ENCODE assay signal across 31 cellular contexts in the genomic region with DNA sequence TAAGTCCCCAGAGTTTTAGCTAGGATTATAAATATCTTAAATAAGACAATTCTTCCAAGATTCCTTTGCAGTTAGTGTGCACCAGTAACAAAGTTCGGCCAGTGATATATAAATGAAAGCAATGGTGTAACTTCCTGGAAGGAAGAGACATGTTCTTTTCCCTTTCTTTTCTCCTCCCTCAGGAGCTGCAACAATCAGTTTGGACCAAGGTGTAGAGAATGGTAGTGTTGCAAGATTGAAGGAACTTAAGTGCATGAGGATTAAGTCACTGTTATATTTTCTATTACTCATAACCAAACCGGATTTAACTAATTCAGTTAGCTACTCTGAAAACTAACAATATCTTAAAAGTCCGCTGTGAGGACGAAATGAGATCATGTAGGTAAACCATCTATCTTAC.
DNase-seq lines count a peak whose midpoint lies in the region; ATAC-seq and TF ChIP-seq lines count a peak whose summit lies in the region.
"Had no signal": no experiment of that assay in that cellular context is flagged by ENCODE, and none has a peak within 500 bp of the region (broad histone marks: within the 10 kb centered on the region; RNA-seq: fewer than 3 reads in every experiment).

No MANE protein-coding gene starts in this region.

- H3K36me3 ChIP-seq in PC-3 (ENCODE audit: low read depth, low read length) (no peaks in the 10 kb centered on the region), mesenchymal stem cell (ENCODE audit: control insufficient read depth in 1 of 2, insufficient read depth in 2 of 2, low read depth in 1 of 2, low read length in 2 of 2) (no peaks in the 10 kb centered on the region)
- H3K36me3 ChIP-seq: BLaER1 treated with 17β-estradiol and CSF1 and Interleukin-3, amounts not matched to agents 10 nM and 100 nM; colonic mucosa; left lung; upper lobe of left lung had no signal

- no peaks in the 10 kb centered on the region for H3K79me1 ChIP-seq in mesenchymal stem cell (replicated peaks; ENCODE audit: low read length, poor library complexity, severe bottlenecking)

- H3K9ac ChIP-seq in PC-3 (ENCODE audit: low read length) (no peak overlapping the region), mesenchymal stem cell (ENCODE audit: low read length) (no peak overlapping the region)
- H3K9ac ChIP-seq: BLaER1 treated with 17β-estradiol and CSF1 and Interleukin-3, amounts not matched to agents 10 nM and 100 nM had no signal

- no TSS peak for BruUV-seq in PC-3 (replicated peaks; lab: Mats Ljungman, UMichigan)

- H3K9me2 ChIP-seq in PC-3 (replicated peaks; ENCODE audit: low read length) = no peaks in the 10 kb centered on the region

- peak; percentile 98 for ATAC-seq in PC-3
- no peak for ATAC-seq in GM21576 (IDR thresholded peaks at IDR 0.05; ENCODE audit: unreplicated experiment)
- no peak for ATAC-seq in GM18498 (IDR thresholded peaks at IDR 0.05; ENCODE audit: unreplicated experiment)
- ATAC-seq: GM12878; K562; left lung; naive thymus-derived CD4-positive, alpha-beta T cell; Panc1; stimulated activated effector memory CD8-positive, alpha-beta T cell treated with anti-CD3 and anti-CD28 coated beads, Interleukin-12 subunit alpha, Interleukin-12 subunit beta, amount 100 ng/mL, for 72 hours had no signal

- H2AK5ac ChIP-seq in mesenchymal stem cell (ENCODE audit: low read length, severe bottlenecking) = no peak overlapping the region

- H3K9me3 ChIP-seq in PC-3 (ENCODE audit: low read length) (no peaks in the 10 kb centered on the region), mesenchymal stem cell (ENCODE audit: control insufficient read depth, low read length) (no peaks in the 10 kb centered on the region)
- H3K9me3 ChIP-seq: Caco-2, colonic mucosa, left lung, upper lobe of left lung had no signal

- POLR2A ChIA-PET in PC-3 (lab: Charles Lee; ENCODE audit: unreplicated experiment) = no interaction called here

- H4K20me1 ChIP-seq in PC-3 (ENCODE audit: low read length) = no peaks in the 10 kb centered on the region
- H4K20me1 ChIP-seq: BLaER1 treated with 17β-estradiol and CSF1 and Interleukin-3, amounts not matched to agents 10 nM and 100 nM had no signal

- no peak overlapping the region for H2BK15ac ChIP-seq in mesenchymal stem cell (ENCODE audit: low read depth, poor library complexity, severe bottlenecking)

- peak overlapping the region; percentile 35 for H3K27ac ChIP-seq in PC-3 (ENCODE audit: low read length)
- no peak overlapping the region for H3K27ac ChIP-seq in mesenchymal stem cell (ENCODE audit: low read length, poor library complexity, severe bottlenecking)
- H3K27ac ChIP-seq: BLaER1 treated with 17β-estradiol and CSF1 and Interleukin-3, amounts not matched to agents 10 nM and 100 nM; colonic mucosa; hepatocyte; left lung; upper lobe of left lung had no signal

- H2AFZ ChIP-seq in PC-3 (ENCODE audit: low read length) = peak overlapping the region; percentile 27
- H2AFZ ChIP-seq in mesenchymal stem cell (ENCODE audit: low read depth, low read length) = no peak overlapping the region
- H2AFZ ChIP-seq: hepatocyte had no signal

- no peaks in the 10 kb centered on the region for H3F3A ChIP-seq in PC-3 (ENCODE audit: low read length, unreplicated experiment)

- no peak overlapping the region for H4K8ac ChIP-seq in mesenchymal stem cell (ENCODE audit: low read length)

- no peaks in the 10 kb centered on the region for H3K27me3 ChIP-seq in PC-3 (ENCODE audit: low read length)
- H3K27me3 ChIP-seq in mesenchymal stem cell (ENCODE audit: control insufficient read depth in 1 of 2, insufficient read depth in 1 of 2, low read length in 2 of 2) = no peaks in the 10 kb centered on the region
- H3K27me3 ChIP-seq: BLaER1 treated with 17β-estradiol and CSF1 and Interleukin-3, amounts not matched to agents 10 nM and 100 nM; colonic mucosa; hepatocyte; left lung; upper lobe of left lung had no signal

- H3K4me3 ChIP-seq in PC-3 (ENCODE audit: low read length) = peak overlapping the region; percentile 16; the same call in 1 of the 2 replicates
- no peak overlapping the region for H3K4me3 ChIP-seq in epithelial cell of esophagus (ENCODE audit: low read length)
- no peak overlapping the region for H3K4me3 ChIP-seq in mesenchymal stem cell (ENCODE audit: insufficient read depth in 1 of 2, low read depth in 1 of 2, low read length in 2 of 2)
- H3K4me3 ChIP-seq: BLaER1 treated with 17β-estradiol and CSF1 and Interleukin-3, amounts not matched to agents 10 nM and 100 nM; colonic mucosa; GM12878; hepatocyte; K562; left lung; smooth muscle cell; upper lobe of left lung had no signal

- no peak overlapping the region for H4K91ac ChIP-seq in mesenchymal stem cell (ENCODE audit: low read length)

- no peak for TF ChIP-seq CTCF in PC-3 (conservative IDR thresholded peaks at IDR 0.05; ENCODE audit: low read depth, low read length)
- no peak for TF ChIP-seq CTCF in epithelial cell of esophagus (IDR thresholded peaks at IDR 0.05; ENCODE audit: insufficient read depth, low read depth, low read length, missing control alignments)

- intact Hi-C loops in PC-3 (cut with micrococcal nuclease) = loop anchor here (5.0 kb wide), 1 partner anchor 41 kb away; no protein-coding TSS in a partner anchor

- H3K4ac ChIP-seq in mesenchymal stem cell (ENCODE audit: low read depth in 1 of 2, low read length in 2 of 2) = no peak overlapping the region

- CTCF ChIA-PET in PC-3 (lab: Charles Lee) = no interaction called here

- H3K14ac ChIP-seq in mesenchymal stem cell (ENCODE audit: low read length in 2 of 2) = no peak overlapping the region

- H2BK120ac ChIP-seq in mesenchymal stem cell (ENCODE audit: low read depth, low read length) = no peak overlapping the region

- DNase-seq in ELR (ENCODE audit: low read depth) = peak; percentile 27
- peak; percentile 83 for DNase-seq in PC-3
- DNase-seq in epithelial cell of esophagus (ENCODE audit: low read depth) = peak; percentile 82
- peak; percentile 13 for DNase-seq in mesenchymal stem cell
- DNase-seq in NCI-H2196 (lab: John Stamatoyannopoulos, UW; ENCODE audit: unreplicated experiment) = no peak
- no peak for DNase-seq in NCI-H2107 treated with DMSO at 0.1 percent for 48 hours (lab: John Stamatoyannopoulos, UW; ENCODE audit: unreplicated experiment)
- DNase-seq: ACHN; activated CD4-positive, alpha-beta memory T cell treated with anti-CD3 and anti-CD28 coated beads, Interleukin-2, amount 10 ng/mL, durations not matched to agents 7 days and 5 days; activated naive CD8-positive, alpha-beta T cell treated with anti-CD3 and anti-CD28 coated beads for 36 hours; Caco-2; colonic mucosa; DMS79 treated with DMSO at 0.1 percent for 48 hours; HFFc6; left lung; naive thymus-derived CD4-positive, alpha-beta T cell; NCI-H1436 treated with DMSO at 0.1 percent for 48 hours; NCI-H510A treated with DMSO at 0.1 percent for 48 hours; nucleus accumbens; stimulated activated CD4-positive, alpha-beta T cell treated with anti-CD3 and anti-CD28 coated beads, Interleukin-2, amount 100 ng/mL, for 48 hours; substantia nigra; T-helper 1 cell; upper lobe of left lung had no signal

- H3K4me2 ChIP-seq in PC-3 (ENCODE audit: low read length) = peak overlapping the region; percentile 60
- H3K4me2 ChIP-seq in mesenchymal stem cell (ENCODE audit: low read length, poor library complexity, severe bottlenecking) = no peak overlapping the region
- H3K4me2 ChIP-seq: BLaER1 treated with 17β-estradiol and CSF1 and Interleukin-3, amounts not matched to agents 10 nM and 100 nM; hepatocyte; smooth muscle cell had no signal

- no peak overlapping the region for H3K23ac ChIP-seq in mesenchymal stem cell (ENCODE audit: low read length in 2 of 2)

- H3K79me2 ChIP-seq in PC-3 (ENCODE audit: low read length) = no peaks in the 10 kb centered on the region
- H3K79me2 ChIP-seq: hepatocyte had no signal

- WGBS in mesenchymal stem cell = no CpG with 5 or more reads among the region's 4 CpGs

- H3K18ac ChIP-seq in mesenchymal stem cell (ENCODE audit: low read depth in 1 of 2, low read length in 2 of 2) = no peak overlapping the region

- H3K4me1 ChIP-seq in PC-3 (ENCODE audit: insufficient read depth, low read length) (peaks cover 19% of the 10 kb centered on the region), mesenchymal stem cell (ENCODE audit: control insufficient read depth, insufficient read depth, low read depth, low read length) (no peaks in the 10 kb centered on the region)
- H3K4me1 ChIP-seq: BLaER1 treated with 17β-estradiol and CSF1 and Interleukin-3, amounts not matched to agents 10 nM and 100 nM; Caco-2; colonic mucosa; left lung; upper lobe of left lung had no signal

- no peak overlapping the region for H2BK12ac ChIP-seq in mesenchymal stem cell (ENCODE audit: low read length in 2 of 2)

- H2BK5ac ChIP-seq in mesenchymal stem cell (ENCODE audit: low read depth, low read length, poor library complexity, severe bottlenecking) = no peak overlapping the region

Comparison
In these comparisons a context has a peak if more than half of its experiments do, and no peak if none do; other contexts are left out.
1. DNase-seq: peak in ELR (single experiment), PC-3 (single experiment), epithelial cell of esophagus (single experiment) and mesenchymal stem cell (single experiment); none in NCI-H2196 (single experiment) and NCI-H2107 treated with DMSO at 0.1 percent for 48 hours (single experiment).